ENCODE assay signal across 8 cellular contexts in the genomic region with DNA sequence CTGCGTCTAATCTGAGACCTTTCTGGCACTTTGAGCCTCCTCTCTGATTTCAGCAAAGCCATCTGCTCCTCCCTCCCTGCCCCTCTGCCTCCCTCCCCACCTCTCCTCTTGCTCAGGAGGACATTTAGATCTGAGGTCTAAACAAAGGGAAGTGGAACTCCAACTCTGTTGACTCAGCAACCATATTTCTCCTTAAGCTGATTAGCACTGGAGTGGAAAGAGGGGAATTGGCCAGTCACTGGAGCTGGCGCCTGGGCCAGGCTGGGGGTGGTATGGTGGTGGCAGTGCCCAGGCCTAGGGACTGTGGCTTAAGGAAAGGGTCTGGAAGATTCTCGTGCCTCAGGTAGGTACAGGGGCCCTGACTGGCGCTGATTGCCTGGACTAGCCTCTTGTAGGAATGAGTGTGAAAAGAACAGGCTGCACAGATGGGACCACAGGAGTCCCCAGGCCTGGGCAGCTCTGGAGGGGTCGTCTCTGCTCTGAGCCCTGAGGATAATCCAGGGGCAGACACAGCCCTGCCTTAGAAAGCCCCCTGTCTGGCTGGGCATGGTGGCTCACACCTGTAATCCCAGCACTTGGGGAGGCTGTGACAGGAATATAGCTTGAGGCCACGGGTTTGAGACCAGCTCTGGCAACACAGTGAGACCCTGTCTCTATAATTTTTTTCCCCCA.
DNase-seq lines count a peak whose midpoint lies in the region; ATAC-seq and TF ChIP-seq lines count a peak whose summit lies in the region.

No MANE protein-coding gene starts in this region.

- CTCF ChIA-PET in GM10248 (lab: Yijun Ruan, JAX): interaction anchor here (1.2 to 5.7 kb wide), 6 partner anchors 8 to 115 kb away, joined by 3 to 30 read pairs (median 6); a partner anchor contains a TSS

- DNase-seq in ACHN: peak; percentile 30
- peak; percentile 12 to 22 for DNase-seq in Kasumi-1 (lab: John Stamatoyannopoulos, UW)
- DNase-seq in SKM-1 (lab: John Stamatoyannopoulos, UW; ENCODE audit: unreplicated experiment): peak; percentile 94
- peak; percentile 8 for DNase-seq in kidney glomerular epithelial cell (lab: John Stamatoyannopoulos, UW)
- DNase-seq in activated CD4-positive, CD25-positive, alpha-beta regulatory T cell treated with anti-CD3 and anti-CD28 coated beads, Interleukin-2, amount 50 U/mL, for 72 hours: no peak
- DNase-seq in GM10248 (ENCODE audit: extremely low spot score): no peak

- no peak for TF ChIP-seq CTCF in GM10248 (IDR thresholded peaks at IDR 0.05; ENCODE audit: control extremely low read depth, extremely low read depth, low read depth, missing control alignments)

- in situ Hi-C loops in ACHN (cut with HindIII; ENCODE audit: low pct_ligation_motif_present, low pct_unique_long_range_greater_than_20kb, low sequenced_read_pairs): no loop called here

- ATAC-seq in GM18519 (IDR thresholded peaks at IDR 0.05; ENCODE audit: low FRiP score, unreplicated experiment) (no peak), GM21723 (IDR thresholded peaks at IDR 0.05; ENCODE audit: unreplicated experiment) (no peak)

- POLR2A ChIA-PET in GM10248 (lab: Yijun Ruan, JAX): interaction anchor here (0.7 kb wide), 1 partner anchor 20 kb away, joined by 4 read pairs; no protein-coding TSS in a partner anchor

Comparison
In these comparisons a context has a peak if more than half of its experiments do, and no peak if none do; other contexts are left out.
1. DNase-seq: peak in ACHN (single experiment), Kasumi-1 (2 of 2), SKM-1 (single experiment) and kidney glomerular epithelial cell (single experiment); none in activated CD4-positive, CD25-positive, alpha-beta regulatory T cell treated with anti-CD3 and anti-CD28 coated beads, Interleukin-2, amount 50 U/mL, for 72 hours (single experiment) and GM10248 (single experiment).